ENCODE assay signal across 1 cellular context in the genomic region with DNA sequence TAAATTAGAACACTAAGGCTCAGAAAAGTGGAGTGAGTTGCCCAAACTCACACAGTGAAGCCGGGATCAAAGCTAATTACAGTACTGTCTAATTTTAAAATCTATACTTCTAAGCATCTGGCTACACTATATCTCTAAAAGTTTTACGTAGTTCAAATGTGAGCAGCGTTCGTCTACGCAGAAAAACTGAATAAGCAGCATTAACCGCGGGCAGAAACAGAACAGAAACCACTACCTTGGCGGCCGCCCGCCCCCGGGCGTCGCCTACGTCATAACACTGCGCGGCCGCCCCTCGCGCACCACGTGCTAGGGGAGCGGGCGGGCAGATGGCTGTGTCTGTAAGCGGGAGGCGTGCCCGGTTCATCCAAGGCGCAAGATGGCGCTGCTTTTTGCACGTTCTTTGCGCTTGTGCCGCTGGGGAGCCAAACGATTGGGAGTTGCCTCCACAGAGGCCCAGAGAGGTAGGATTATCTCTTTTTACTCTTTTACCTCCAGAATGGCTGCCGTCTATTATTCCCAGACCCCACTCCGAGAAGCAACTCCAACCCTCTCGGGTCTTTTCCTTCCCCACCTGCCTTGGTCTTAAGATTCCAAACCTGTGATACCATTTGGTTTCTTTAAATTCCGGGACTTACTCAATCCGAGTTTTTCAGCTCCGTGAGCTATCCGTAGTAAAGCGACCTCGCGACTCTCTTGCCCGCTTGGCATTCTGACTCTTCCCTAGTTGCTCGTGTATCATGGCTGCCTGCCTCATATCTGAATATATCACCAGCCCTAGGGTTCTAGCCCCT.
TF ChIP-seq lines count a peak whose summit lies in the region.

SPRYD4 (plus strand) TSS at position 363 of the 791 bp plus-strand sequence; CDS start at position 377, 14 bp downstream.

TF ChIP-seq in HepG2, 621 proteins besides CTCF, POLR2A, EP300 and RAD21 (continued from another document and continues in another):
- TF ChIP-seq ZNF18 (CRISPR knock-in tag; IDR thresholded peaks at IDR 0.05; ENCODE audit: insufficient replicate concordance) (no peak), HNRNPL (IDR thresholded peaks at IDR 0.05; ENCODE audit: low read depth, low read length) (0 out of 2 replicates have a peak, but pooled peaks have one; percentile 62), ZNF3 (CRISPR knock-in tag; IDR thresholded peaks at IDR 0.05) (no peak), THAP11 (CRISPR knock-in tag; IDR thresholded peaks at IDR 0.05) (peak; percentile 94), MLX (CRISPR knock-in tag; IDR thresholded peaks at IDR 0.05) (peak; percentile 86), ZNF441 (CRISPR knock-in tag; IDR thresholded peaks at IDR 0.05; ENCODE audit: borderline replicate concordance) (peak; percentile 77; the same call in 1 of the 2 replicates), ARNTL (CRISPR knock-in tag; IDR thresholded peaks at IDR 0.05) (peak; percentile 92), ZNF276 (CRISPR knock-in tag; IDR thresholded peaks at IDR 0.05; ENCODE audit: low read depth) (peak; percentile 90), ZNF790 (CRISPR knock-in tag; IDR thresholded peaks at IDR 0.05; ENCODE audit: borderline replicate concordance) (no peak), ZNF260 (CRISPR knock-in tag; IDR thresholded peaks at IDR 0.05; ENCODE audit: borderline replicate concordance, low read depth) (no peak), ESRRA (CRISPR knock-in tag; IDR thresholded peaks at IDR 0.05; ENCODE audit: low read depth) (peak; percentile 75; the same call in 1 of the 2 replicates), DNMT1 (CRISPR knock-in tag; IDR thresholded peaks at IDR 0.05) (no peak), KDM3A (CRISPR knock-in tag; IDR thresholded peaks at IDR 0.05; ENCODE audit: low read depth) (peak; percentile 91), GPN1 (CRISPR knock-in tag; IDR thresholded peaks at IDR 0.05; ENCODE audit: borderline replicate concordance) (no peak), ZMYM4 (CRISPR knock-in tag; IDR thresholded peaks at IDR 0.05) (peak; percentile 98), MIER2 (CRISPR knock-in tag; IDR thresholded peaks at IDR 0.05) (0 out of 2 replicates have a peak, but pooled peaks have one; percentile 74), ZNF816 (CRISPR knock-in tag; IDR thresholded peaks at IDR 0.05; ENCODE audit: borderline replicate concordance) (peak; percentile 81; the same call in 1 of the 2 replicates), SRF (IDR thresholded peaks at IDR 0.05; ENCODE audit: low read depth, low read length) (no peak; the same call in 1 of the 2 replicates), NR3C1 (CRISPR knock-in tag; IDR thresholded peaks at IDR 0.05) (no peak), IKZF5 (CRISPR knock-in tag; IDR thresholded peaks at IDR 0.05) (peak; percentile 85), ZBTB7B (CRISPR knock-in tag; IDR thresholded peaks at IDR 0.05) (no peak)
- TF ChIP-seq, protein P1, sequence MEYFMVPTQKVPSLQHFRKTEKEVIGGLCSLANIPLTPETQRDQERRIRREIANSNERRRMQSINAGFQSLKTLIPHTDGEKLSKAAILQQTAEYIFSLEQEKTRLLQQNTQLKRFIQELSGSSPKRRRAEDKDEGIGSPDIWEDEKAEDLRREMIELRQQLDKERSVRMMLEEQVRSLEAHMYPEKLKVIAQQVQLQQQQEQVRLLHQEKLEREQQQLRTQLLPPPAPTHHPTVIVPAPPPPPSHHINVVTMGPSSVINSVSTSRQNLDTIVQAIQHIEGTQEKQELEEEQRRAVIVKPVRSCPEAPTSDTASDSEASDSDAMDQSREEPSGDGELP (IDR thresholded peaks at IDR 0.05; ENCODE audit: borderline replicate concordance, low read depth), result peak; percentile 54; the same call in 1 of the 2 replicates
- TF ChIP-seq, protein P2, sequence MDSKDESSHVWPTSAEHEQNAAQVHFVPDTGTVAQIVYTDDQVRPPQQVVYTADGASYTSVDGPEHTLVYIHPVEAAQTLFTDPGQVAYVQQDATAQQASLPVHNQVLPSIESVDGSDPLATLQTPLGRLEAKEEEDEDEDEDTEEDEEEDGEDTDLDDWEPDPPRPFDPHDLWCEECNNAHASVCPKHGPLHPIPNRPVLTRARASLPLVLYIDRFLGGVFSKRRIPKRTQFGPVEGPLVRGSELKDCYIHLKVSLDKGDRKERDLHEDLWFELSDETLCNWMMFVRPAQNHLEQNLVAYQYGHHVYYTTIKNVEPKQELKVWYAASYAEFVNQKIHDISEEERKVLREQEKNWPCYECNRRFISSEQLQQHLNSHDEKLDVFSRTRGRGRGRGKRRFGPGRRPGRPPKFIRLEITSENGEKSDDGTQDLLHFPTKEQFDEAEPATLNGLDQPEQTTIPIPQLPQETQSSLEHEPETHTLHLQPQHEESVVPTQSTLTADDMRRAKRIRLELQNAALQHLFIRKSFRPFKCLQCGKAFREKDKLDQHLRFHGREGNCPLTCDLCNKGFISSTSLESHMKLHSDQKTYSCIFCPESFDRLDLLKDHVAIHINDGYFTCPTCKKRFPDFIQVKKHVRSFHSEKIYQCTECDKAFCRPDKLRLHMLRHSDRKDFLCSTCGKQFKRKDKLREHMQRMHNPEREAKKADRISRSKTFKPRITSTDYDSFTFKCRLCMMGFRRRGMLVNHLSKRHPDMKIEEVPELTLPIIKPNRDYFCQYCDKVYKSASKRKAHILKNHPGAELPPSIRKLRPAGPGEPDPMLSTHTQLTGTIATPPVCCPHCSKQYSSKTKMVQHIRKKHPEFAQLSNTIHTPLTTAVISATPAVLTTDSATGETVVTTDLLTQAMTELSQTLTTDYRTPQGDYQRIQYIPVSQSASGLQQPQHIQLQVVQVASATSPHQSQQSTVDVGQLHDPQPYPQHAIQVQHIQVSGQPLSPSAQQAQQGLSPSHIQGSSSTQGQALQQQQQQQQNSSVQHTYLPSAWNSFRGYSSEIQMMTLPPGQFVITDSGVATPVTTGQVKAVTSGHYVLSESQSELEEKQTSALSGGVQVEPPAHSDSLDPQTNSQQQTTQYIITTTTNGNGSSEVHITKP (CRISPR knock-in tag; IDR thresholded peaks at IDR 0.05; ENCODE audit: low read depth), result no peak; the same call in 1 of the 2 replicates
- TF ChIP-seq, protein P3, sequence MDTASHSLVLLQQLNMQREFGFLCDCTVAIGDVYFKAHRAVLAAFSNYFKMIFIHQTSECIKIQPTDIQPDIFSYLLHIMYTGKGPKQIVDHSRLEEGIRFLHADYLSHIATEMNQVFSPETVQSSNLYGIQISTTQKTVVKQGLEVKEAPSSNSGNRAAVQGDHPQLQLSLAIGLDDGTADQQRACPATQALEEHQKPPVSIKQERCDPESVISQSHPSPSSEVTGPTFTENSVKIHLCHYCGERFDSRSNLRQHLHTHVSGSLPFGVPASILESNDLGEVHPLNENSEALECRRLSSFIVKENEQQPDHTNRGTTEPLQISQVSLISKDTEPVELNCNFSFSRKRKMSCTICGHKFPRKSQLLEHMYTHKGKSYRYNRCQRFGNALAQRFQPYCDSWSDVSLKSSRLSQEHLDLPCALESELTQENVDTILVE (CRISPR knock-in tag; IDR thresholded peaks at IDR 0.05), result peak; percentile 87
- TF ChIP-seq, protein P4, sequence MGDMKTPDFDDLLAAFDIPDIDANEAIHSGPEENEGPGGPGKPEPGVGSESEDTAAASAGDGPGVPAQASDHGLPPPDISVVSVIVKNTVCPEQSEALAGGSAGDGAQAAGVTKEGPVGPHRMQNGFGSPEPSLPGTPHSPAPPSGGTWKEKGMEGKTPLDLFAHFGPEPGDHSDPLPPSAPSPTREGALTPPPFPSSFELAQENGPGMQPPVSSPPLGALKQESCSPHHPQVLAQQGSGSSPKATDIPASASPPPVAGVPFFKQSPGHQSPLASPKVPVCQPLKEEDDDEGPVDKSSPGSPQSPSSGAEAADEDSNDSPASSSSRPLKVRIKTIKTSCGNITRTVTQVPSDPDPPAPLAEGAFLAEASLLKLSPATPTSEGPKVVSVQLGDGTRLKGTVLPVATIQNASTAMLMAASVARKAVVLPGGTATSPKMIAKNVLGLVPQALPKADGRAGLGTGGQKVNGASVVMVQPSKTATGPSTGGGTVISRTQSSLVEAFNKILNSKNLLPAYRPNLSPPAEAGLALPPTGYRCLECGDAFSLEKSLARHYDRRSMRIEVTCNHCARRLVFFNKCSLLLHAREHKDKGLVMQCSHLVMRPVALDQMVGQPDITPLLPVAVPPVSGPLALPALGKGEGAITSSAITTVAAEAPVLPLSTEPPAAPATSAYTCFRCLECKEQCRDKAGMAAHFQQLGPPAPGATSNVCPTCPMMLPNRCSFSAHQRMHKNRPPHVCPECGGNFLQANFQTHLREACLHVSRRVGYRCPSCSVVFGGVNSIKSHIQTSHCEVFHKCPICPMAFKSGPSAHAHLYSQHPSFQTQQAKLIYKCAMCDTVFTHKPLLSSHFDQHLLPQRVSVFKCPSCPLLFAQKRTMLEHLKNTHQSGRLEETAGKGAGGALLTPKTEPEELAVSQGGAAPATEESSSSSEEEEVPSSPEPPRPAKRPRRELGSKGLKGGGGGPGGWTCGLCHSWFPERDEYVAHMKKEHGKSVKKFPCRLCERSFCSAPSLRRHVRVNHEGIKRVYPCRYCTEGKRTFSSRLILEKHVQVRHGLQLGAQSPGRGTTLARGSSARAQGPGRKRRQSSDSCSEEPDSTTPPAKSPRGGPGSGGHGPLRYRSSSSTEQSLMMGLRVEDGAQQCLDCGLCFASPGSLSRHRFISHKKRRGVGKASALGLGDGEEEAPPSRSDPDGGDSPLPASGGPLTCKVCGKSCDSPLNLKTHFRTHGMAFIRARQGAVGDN (CRISPR knock-in tag; IDR thresholded peaks at IDR 0.05), result peak; percentile 98
- TF ChIP-seq, protein P5, sequence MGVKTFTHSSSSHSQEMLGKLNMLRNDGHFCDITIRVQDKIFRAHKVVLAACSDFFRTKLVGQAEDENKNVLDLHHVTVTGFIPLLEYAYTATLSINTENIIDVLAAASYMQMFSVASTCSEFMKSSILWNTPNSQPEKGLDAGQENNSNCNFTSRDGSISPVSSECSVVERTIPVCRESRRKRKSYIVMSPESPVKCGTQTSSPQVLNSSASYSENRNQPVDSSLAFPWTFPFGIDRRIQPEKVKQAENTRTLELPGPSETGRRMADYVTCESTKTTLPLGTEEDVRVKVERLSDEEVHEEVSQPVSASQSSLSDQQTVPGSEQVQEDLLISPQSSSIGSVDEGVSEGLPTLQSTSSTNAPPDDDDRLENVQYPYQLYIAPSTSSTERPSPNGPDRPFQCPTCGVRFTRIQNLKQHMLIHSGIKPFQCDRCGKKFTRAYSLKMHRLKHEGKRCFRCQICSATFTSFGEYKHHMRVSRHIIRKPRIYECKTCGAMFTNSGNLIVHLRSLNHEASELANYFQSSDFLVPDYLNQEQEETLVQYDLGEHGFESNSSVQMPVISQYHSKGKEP (CRISPR knock-in tag; IDR thresholded peaks at IDR 0.05), result 0 out of 2 replicates have a peak, but pooled peaks have one; percentile 49
- TF ChIP-seq, protein P6, sequence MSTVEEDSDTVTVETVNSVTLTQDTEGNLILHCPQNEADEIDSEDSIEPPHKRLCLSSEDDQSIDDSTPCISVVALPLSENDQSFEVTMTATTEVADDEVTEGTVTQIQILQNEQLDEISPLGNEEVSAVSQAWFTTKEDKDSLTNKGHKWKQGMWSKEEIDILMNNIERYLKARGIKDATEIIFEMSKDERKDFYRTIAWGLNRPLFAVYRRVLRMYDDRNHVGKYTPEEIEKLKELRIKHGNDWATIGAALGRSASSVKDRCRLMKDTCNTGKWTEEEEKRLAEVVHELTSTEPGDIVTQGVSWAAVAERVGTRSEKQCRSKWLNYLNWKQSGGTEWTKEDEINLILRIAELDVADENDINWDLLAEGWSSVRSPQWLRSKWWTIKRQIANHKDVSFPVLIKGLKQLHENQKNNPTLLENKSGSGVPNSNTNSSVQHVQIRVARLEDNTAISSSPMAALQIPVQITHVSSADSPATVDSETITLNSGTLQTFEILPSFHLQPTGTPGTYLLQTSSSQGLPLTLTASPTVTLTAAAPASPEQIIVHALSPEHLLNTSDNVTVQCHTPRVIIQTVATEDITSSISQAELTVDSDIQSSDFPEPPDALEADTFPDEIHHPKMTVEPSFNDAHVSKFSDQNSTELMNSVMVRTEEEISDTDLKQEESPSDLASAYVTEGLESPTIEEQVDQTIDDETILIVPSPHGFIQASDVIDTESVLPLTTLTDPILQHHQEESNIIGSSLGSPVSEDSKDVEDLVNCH (CRISPR knock-in tag; IDR thresholded peaks at IDR 0.05), result no peak
- TF ChIP-seq, protein P7, sequence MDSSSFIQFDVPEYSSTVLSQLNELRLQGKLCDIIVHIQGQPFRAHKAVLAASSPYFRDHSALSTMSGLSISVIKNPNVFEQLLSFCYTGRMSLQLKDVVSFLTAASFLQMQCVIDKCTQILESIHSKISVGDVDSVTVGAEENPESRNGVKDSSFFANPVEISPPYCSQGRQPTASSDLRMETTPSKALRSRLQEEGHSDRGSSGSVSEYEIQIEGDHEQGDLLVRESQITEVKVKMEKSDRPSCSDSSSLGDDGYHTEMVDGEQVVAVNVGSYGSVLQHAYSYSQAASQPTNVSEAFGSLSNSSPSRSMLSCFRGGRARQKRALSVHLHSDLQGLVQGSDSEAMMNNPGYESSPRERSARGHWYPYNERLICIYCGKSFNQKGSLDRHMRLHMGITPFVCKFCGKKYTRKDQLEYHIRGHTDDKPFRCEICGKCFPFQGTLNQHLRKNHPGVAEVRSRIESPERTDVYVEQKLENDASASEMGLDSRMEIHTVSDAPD (CRISPR knock-in tag; IDR thresholded peaks at IDR 0.05), result no peak
